Comparison of ENCODE assay signal across 8 cellular contexts in genomic region chr17:16214190-16215001, GRCh38. TPM values are rescaled to one million over a fixed set of nuclear protein-coding genes. Genes with fewer than 3 reads are reported as not detected.
DNase-seq lines count a peak whose midpoint lies in the region; ATAC-seq and TF ChIP-seq lines count a peak whose summit lies in the region.

No MANE protein-coding gene starts in this region.

- peak overlapping the region; percentile 83 for H3K4me2 ChIP-seq in DOHH2 (ENCODE audit: low read length)

- peak overlapping the region; percentile 82 for H3K27ac Mint-ChIP-seq in activated naive CD8-positive, alpha-beta T cell

- no peaks in the 10 kb centered on the region for H3K9me3 Mint-ChIP-seq in activated naive CD8-positive, alpha-beta T cell (ENCODE audit: low read depth)

- intact Hi-C loops in spleen (cut with DNase I; ENCODE audit: low total_unique reads): no loop called here

- H3K4me1 Mint-ChIP-seq in activated naive CD8-positive, alpha-beta T cell (ENCODE audit: low read depth): peaks cover 52% of the 10 kb centered on the region

- H3K9me2 ChIP-seq in DOHH2 (replicated peaks; ENCODE audit: control insufficient read depth, low read length): no peaks in the 10 kb centered on the region

- TF ChIP-seq CTCF in DOHH2 (IDR thresholded peaks at IDR 0.05; ENCODE audit: low read depth, low read length, poor library complexity, severe bottlenecking): no peak
- TF ChIP-seq CTCF in spleen (IDR thresholded peaks at IDR 0.05 in 8 of 11, conservative IDR thresholded peaks at IDR 0.05 in 3 of 11): no peak

- H3K27me3 ChIP-seq in DOHH2 (ENCODE audit: control insufficient read depth, low read length): no peaks in the 10 kb centered on the region
- no peaks in the 10 kb centered on the region for H3K27me3 ChIP-seq in HUES48 (ENCODE audit: control insufficient read depth, insufficient read depth, low read length)
- H3K27me3 ChIP-seq in iPS-18a (ENCODE audit: control insufficient read depth, insufficient read depth, low read length): no peaks in the 10 kb centered on the region
- no peaks in the 10 kb centered on the region for H3K27me3 ChIP-seq in spleen (replicated peaks in 1 of 7)

- no peak for TF ChIP-seq POLR2A in spleen (IDR thresholded peaks at IDR 0.05)

- H3K36me3 Mint-ChIP-seq in activated naive CD8-positive, alpha-beta T cell: peaks cover 3% of the 10 kb centered on the region

- peak overlapping the region; percentile 96 for H3K4me3 Mint-ChIP-seq in activated naive CD8-positive, alpha-beta T cell

- peaks cover 9% of the 10 kb centered on the region; the same call in 1 of the 2 replicates for H3F3A ChIP-seq in DOHH2 (ENCODE audit: control insufficient read depth, insufficient read depth)

- H3K27ac ChIP-seq in DOHH2 (ENCODE audit: low read depth, low read length) (peak overlapping the region; percentile 84), HUES48 (ENCODE audit: low read depth, low read length) (peak overlapping the region; percentile 99), iPS-18a (ENCODE audit: low read length) (peak overlapping the region; percentile 47), spleen (peak overlapping the region; percentile 94 to 98 (median 96))

- H3K9me3 ChIP-seq in DOHH2 (ENCODE audit: control insufficient read depth, insufficient read depth, low read length) (no peaks in the 10 kb centered on the region), HUES48 (ENCODE audit: control insufficient read depth, insufficient read depth, low read length) (no peaks in the 10 kb centered on the region), iPS-18a (ENCODE audit: control insufficient read depth, low read depth, low read length) (no peaks in the 10 kb centered on the region), spleen (no peaks in the 10 kb centered on the region)

- no peak for ATAC-seq in GM18868 (IDR thresholded peaks at IDR 0.05; ENCODE audit: unreplicated experiment)

- H3K4me1 ChIP-seq in DOHH2 (ENCODE audit: control insufficient read depth, low read length) (peaks cover 33% of the 10 kb centered on the region), HUES48 (ENCODE audit: control insufficient read depth, insufficient read depth, low read length) (peaks cover 8% of the 10 kb centered on the region; the same call in 1 of the 2 replicates), iPS-18a (ENCODE audit: control insufficient read depth, low read depth, low read length) (peaks cover 8% of the 10 kb centered on the region), spleen (peaks cover 31 to 93% (median 70%) of the 10 kb centered on the region in 6 donors)

- WGBS in spleen, 5 donors: 5 to 10% (median 8%) methylated on average over 14 to 16 of the region's 16 CpGs

- DNase-seq in spleen (no peak), SKM-1 treated with dmso at 0.1 percent for 144 hours (lab: John Stamatoyannopoulos, UW; ENCODE audit: unreplicated experiment) (no peak), COLO829 (ENCODE audit: low spot score) (no peak)

- H3K4me3 ChIP-seq in DOHH2 (ENCODE audit: low read length): peak overlapping the region; percentile 98
- peak overlapping the region; percentile 78 for H3K4me3 ChIP-seq in HUES48 (ENCODE audit: low read depth, low read length)
- peak overlapping the region; percentile 83 for H3K4me3 ChIP-seq in iPS-18a (ENCODE audit: low read length)
- peak overlapping the region; percentile 77 to 99 (median 94) for H3K4me3 ChIP-seq in spleen

- peaks cover 99% of the 10 kb centered on the region for H3K79me2 ChIP-seq in DOHH2 (ENCODE audit: control insufficient read depth, low read length)

- no peaks in the 10 kb centered on the region for H3K27me3 Mint-ChIP-seq in activated naive CD8-positive, alpha-beta T cell

- H3K36me3 ChIP-seq in DOHH2 (ENCODE audit: control insufficient read depth, low read length) (peaks cover 5% of the 10 kb centered on the region; the same call in 1 of the 2 replicates), HUES48 (ENCODE audit: control insufficient read depth, insufficient read depth, low read length) (no peaks in the 10 kb centered on the region), iPS-18a (ENCODE audit: control insufficient read depth, low read depth, low read length) (no peaks in the 10 kb centered on the region), spleen (peaks cover 0 to under 1% (median 0%) of the 10 kb centered on the region in 6 donors)

- peak overlapping the region; percentile 97 for H3K9ac ChIP-seq in HUES48 (ENCODE audit: low read depth, low read length)
- peak overlapping the region; percentile 90 for H3K9ac ChIP-seq in iPS-18a (ENCODE audit: low read length)

- peaks cover 20% of the 10 kb centered on the region; the same call in 1 of the 2 replicates for H4K20me1 ChIP-seq in DOHH2 (ENCODE audit: control insufficient read depth, insufficient read depth, low read depth, low read length)

RNA-seq across cellular contexts. Expression of gene NCOR1, which starts 0.9 kb away (rescaled TPM):
- 100 to 1,000 TPM; 128 to 250 (median 152) TPM for total RNA-seq in spleen
- 10 to 100 TPM; 28.4 to 76.1 (median 37.2) TPM for polyA plus RNA-seq in spleen

RNA-seq across cellular contexts. Expression of gene PIGL, which starts 2.6 kb away (rescaled TPM):
- 10 to 100 TPM; 36.4 to 81.9 (median 67.9) TPM for total RNA-seq in spleen
- 10 to 100 TPM; 14.5 to 22.3 (median 17.1) TPM for polyA plus RNA-seq in spleen

Comparison
In these comparisons a context has a peak if more than half of its experiments do, and no peak if none do; other contexts are left out.
1. H3K27ac ChIP-seq: peak in every context shown above with its lines; median percentile 99 in HUES48; 96 in spleen; 84 in DOHH2; 47 in iPS-18a.